ENCODE assay signal across 17 cellular contexts in the genomic region with DNA sequence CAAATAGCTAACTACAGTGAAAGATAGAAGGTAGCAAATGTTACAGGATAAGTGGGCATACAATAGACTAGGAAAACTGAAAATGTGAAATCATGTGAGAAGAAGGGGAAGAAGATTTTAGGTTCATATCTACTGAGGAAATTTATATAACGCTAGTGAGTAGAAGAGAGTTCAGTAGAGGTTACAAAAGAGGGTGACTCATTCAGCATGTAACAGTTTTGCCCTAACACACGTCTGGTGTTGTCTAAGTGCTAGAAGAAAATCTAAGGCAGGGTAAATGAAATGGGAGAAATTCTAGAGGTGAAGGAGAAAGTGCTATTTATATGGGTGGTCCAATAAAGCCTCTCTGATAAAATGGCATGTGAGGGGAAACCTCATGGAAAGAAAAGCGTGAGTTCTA.
DNase-seq lines count a peak whose midpoint lies in the region; ATAC-seq and TF ChIP-seq lines count a peak whose summit lies in the region.
"Had no signal": no experiment of that assay in that cellular context is flagged by ENCODE, and none has a peak within 500 bp of the region (broad histone marks: within the 10 kb centered on the region; RNA-seq: fewer than 3 reads in every experiment).

No MANE protein-coding gene starts in this region.

- no peak overlapping the region for H3K18ac ChIP-seq in mesenchymal stem cell (ENCODE audit: low read depth in 1 of 2, low read length in 2 of 2)

- no peak overlapping the region for H3K14ac ChIP-seq in mesenchymal stem cell (ENCODE audit: low read length in 2 of 2)

- H3K4me2 ChIP-seq in mesenchymal stem cell (ENCODE audit: low read length, poor library complexity, severe bottlenecking) (no peak overlapping the region), Karpas-422 (ENCODE audit: low read depth, low read length, poor library complexity, severe bottlenecking) (no peak overlapping the region)
- H3K4me2 ChIP-seq: PC-9 had no signal

- H3K79me2 ChIP-seq in Karpas-422 (ENCODE audit: low read length): no peaks in the 10 kb centered on the region

- no peak overlapping the region for H2BK120ac ChIP-seq in mesenchymal stem cell (ENCODE audit: low read depth, low read length)

- no peaks in the 10 kb centered on the region for H3K9me3 ChIP-seq in mesenchymal stem cell (ENCODE audit: control insufficient read depth, low read length)
- peaks cover 13% of the 10 kb centered on the region for H3K9me3 ChIP-seq in Karpas-422 (ENCODE audit: low read length)

- H3K4me1 ChIP-seq in mesenchymal stem cell (ENCODE audit: control insufficient read depth, insufficient read depth, low read depth, low read length) (peaks cover 2% of the 10 kb centered on the region), Karpas-422 (ENCODE audit: low read length) (no peaks in the 10 kb centered on the region)

- TF ChIP-seq CTCF in HL-60 (IDR thresholded peaks at IDR 0.05; ENCODE audit: insufficient read depth, low read length) (no peak), brain microvascular endothelial cell (IDR thresholded peaks at IDR 0.05; ENCODE audit: low read depth, low read length, missing control alignments) (no peak)

- no peak overlapping the region for H2BK12ac ChIP-seq in mesenchymal stem cell (ENCODE audit: low read length in 2 of 2)

- 49% methylated on average over 3 of the region's 3 CpGs for WGBS in mesenchymal stem cell

- no peak overlapping the region for H2BK15ac ChIP-seq in mesenchymal stem cell (ENCODE audit: low read depth, poor library complexity, severe bottlenecking)

- no peaks in the 10 kb centered on the region for H3K79me1 ChIP-seq in mesenchymal stem cell (replicated peaks; ENCODE audit: low read length, poor library complexity, severe bottlenecking)

- H3K23ac ChIP-seq in mesenchymal stem cell (ENCODE audit: low read length in 2 of 2): no peak overlapping the region

- H2BK5ac ChIP-seq in mesenchymal stem cell (ENCODE audit: low read depth, low read length, poor library complexity, severe bottlenecking): no peak overlapping the region

- no peak for ATAC-seq in GM21526 (IDR thresholded peaks at IDR 0.05; ENCODE audit: low FRiP score, unreplicated experiment)
- ATAC-seq in GM21786 (IDR thresholded peaks at IDR 0.05; ENCODE audit: unreplicated experiment): no peak
- ATAC-seq: T-cell had no signal

- H3K27ac ChIP-seq in HL-60 (replicated peaks): peak overlapping the region; percentile 74
- H3K27ac ChIP-seq in brain microvascular endothelial cell: no peak overlapping the region
- H3K27ac ChIP-seq in mesenchymal stem cell (ENCODE audit: low read length, poor library complexity, severe bottlenecking): no peak overlapping the region
- no peak overlapping the region for H3K27ac ChIP-seq in Karpas-422 (ENCODE audit: low read length)
- H3K27ac ChIP-seq: PC-9 had no signal

- H4K20me1 ChIP-seq in Karpas-422 (ENCODE audit: insufficient read depth, low read depth, low read length): no peaks in the 10 kb centered on the region

- H2AK5ac ChIP-seq in mesenchymal stem cell (ENCODE audit: low read length, severe bottlenecking): no peak overlapping the region

- H3K36me3 ChIP-seq in brain microvascular endothelial cell (replicated peaks): no peaks in the 10 kb centered on the region
- no peaks in the 10 kb centered on the region for H3K36me3 ChIP-seq in mesenchymal stem cell (ENCODE audit: control insufficient read depth in 1 of 2, insufficient read depth in 2 of 2, low read depth in 1 of 2, low read length in 2 of 2)
- no peaks in the 10 kb centered on the region for H3K36me3 ChIP-seq in Karpas-422 (ENCODE audit: insufficient read depth, low read length)

- H2AFZ ChIP-seq in mesenchymal stem cell (ENCODE audit: low read depth, low read length) (no peak overlapping the region), Karpas-422 (ENCODE audit: low read length) (no peak overlapping the region)
- H2AFZ ChIP-seq: PC-9 had no signal

- no peak overlapping the region for H3K4ac ChIP-seq in mesenchymal stem cell (ENCODE audit: low read depth in 1 of 2, low read length in 2 of 2)

- no peak overlapping the region for H4K8ac ChIP-seq in mesenchymal stem cell (ENCODE audit: low read length)

- no peaks in the 10 kb centered on the region for H3K9me2 ChIP-seq in Karpas-422 (replicated peaks; ENCODE audit: insufficient read depth, low read length)

- H3K27me3 ChIP-seq in HL-60 (ENCODE audit: insufficient read depth, poor library complexity, severe bottlenecking): no peaks in the 10 kb centered on the region
- no peaks in the 10 kb centered on the region for H3K27me3 ChIP-seq in brain microvascular endothelial cell (replicated peaks)
- no peaks in the 10 kb centered on the region for H3K27me3 ChIP-seq in mesenchymal stem cell (ENCODE audit: control insufficient read depth in 1 of 2, insufficient read depth in 1 of 2, low read length in 2 of 2)
- H3K27me3 ChIP-seq in Karpas-422 (ENCODE audit: low read length): no peaks in the 10 kb centered on the region

- no peak overlapping the region for H3K9ac ChIP-seq in mesenchymal stem cell (ENCODE audit: low read length)
- H3K9ac ChIP-seq in Karpas-422 (ENCODE audit: low read length): no peak overlapping the region

- H4K91ac ChIP-seq in mesenchymal stem cell (ENCODE audit: low read length): no peak overlapping the region

- peak in 1 of 2 experiments; percentile 46 for DNase-seq in HL-60 (ENCODE audit: low read depth in 1 of 2, low spot score in 1 of 2)
- DNase-seq in OCI-M1 (lab: John Stamatoyannopoulos, UW): peak; percentile 46
- DNase-seq in brain microvascular endothelial cell: peak; percentile 16
- peak; percentile 58 for DNase-seq in mesenchymal stem cell
- DNase-seq in NCI-H1436 (lab: John Stamatoyannopoulos, UW): no peak
- no peak for DNase-seq in Karpas-422
- DNase-seq: ACHN; Calu3; CD4-positive, alpha-beta T cell; DMS53; NCI-H187 treated with DMSO at 0.1 percent for 48 hours; NCI-H446; NCI-H774; PC-9 had no signal

- in situ Hi-C loops in brain microvascular endothelial cell (cut with HindIII; ENCODE audit: low pct_ligation_motif_present, low sequenced_read_pairs): no loop called here

- H3K4me3 ChIP-seq in HL-60 (replicated peaks; ENCODE audit: insufficient read depth, low read length) (no peak overlapping the region), brain microvascular endothelial cell (ENCODE audit: low read depth, low read length) (no peak overlapping the region), mesenchymal stem cell (ENCODE audit: insufficient read depth in 1 of 2, low read depth in 1 of 2, low read length in 2 of 2) (no peak overlapping the region), Karpas-422 (ENCODE audit: low read length) (no peak overlapping the region)
- H3K4me3 ChIP-seq: PC-9 had no signal

Comparison
In these comparisons a context has a peak if more than half of its experiments do, and no peak if none do; other contexts are left out.
1. DNase-seq: peak in OCI-M1 (single experiment), brain microvascular endothelial cell (single experiment) and mesenchymal stem cell (single experiment); none in NCI-H1436 (single experiment) and Karpas-422 (single experiment).